1 cellular context compared by ENCODE assay signal in genomic region chr5:145904743-145905142, GRCh38.
TF ChIP-seq lines count a peak whose summit lies in the region.

No MANE protein-coding gene starts in this region.

TF ChIP-seq in HepG2, 621 proteins besides CTCF, POLR2A, EP300 and RAD21:
- peak; percentile 64; the same call in 1 of the 2 replicates for TF ChIP-seq RBAK (CRISPR knock-in tag; IDR thresholded peaks at IDR 0.05)
- no peak for TF ChIP-seq RARG (CRISPR knock-in tag; IDR thresholded peaks at IDR 0.05; ENCODE audit: low read depth)
